ENCODE assay signal across 1 cellular context in the genomic region with DNA sequence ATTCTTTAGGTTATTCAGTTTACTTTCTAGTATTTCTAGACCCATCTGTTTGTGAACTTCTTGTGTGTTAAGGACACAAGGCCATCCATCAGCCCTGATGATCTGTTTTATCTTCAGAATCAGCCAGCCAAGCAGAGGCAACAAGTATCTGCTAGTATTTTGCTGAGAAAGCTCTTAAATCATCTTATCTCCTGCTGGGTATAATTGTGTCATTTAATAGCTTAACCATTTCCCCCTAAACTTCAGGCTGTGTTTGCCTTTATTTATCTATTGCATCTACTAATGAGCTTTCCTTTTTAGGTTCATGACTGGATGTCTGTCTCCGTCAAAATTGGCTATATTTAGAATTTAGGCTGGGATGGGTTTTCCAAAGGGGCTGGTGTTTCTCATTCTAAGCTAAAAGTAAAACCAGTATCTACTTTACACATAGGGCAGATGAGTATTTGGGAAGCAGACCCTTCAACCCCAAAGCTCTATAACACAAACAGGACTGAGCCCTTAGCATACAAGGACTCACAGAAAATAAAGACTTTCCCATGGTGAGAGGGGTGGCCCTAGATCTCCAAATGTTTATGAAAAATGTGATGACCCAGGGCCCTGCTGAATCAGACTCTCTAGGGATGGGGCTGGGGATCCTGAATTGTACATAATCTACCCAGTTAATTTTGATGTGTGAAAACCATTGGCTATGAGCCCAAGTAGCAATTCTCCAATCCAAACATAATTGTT.
TF ChIP-seq lines count a peak whose summit lies in the region.

No MANE protein-coding gene starts in this region.

TF ChIP-seq in HEK293, 187 proteins besides CTCF, POLR2A, EP300 and RAD21 (continued from another document and continues in another):
- TF ChIP-seq, protein P1, sequence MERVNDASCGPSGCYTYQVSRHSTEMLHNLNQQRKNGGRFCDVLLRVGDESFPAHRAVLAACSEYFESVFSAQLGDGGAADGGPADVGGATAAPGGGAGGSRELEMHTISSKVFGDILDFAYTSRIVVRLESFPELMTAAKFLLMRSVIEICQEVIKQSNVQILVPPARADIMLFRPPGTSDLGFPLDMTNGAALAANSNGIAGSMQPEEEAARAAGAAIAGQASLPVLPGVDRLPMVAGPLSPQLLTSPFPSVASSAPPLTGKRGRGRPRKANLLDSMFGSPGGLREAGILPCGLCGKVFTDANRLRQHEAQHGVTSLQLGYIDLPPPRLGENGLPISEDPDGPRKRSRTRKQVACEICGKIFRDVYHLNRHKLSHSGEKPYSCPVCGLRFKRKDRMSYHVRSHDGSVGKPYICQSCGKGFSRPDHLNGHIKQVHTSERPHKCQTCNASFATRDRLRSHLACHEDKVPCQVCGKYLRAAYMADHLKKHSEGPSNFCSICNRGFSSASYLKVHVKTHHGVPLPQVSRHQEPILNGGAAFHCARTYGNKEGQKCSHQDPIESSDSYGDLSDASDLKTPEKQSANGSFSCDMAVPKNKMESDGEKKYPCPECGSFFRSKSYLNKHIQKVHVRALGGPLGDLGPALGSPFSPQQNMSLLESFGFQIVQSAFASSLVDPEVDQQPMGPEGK (tag by site-specific recombination; IDR thresholded peaks at IDR 0.05): no peak
- TF ChIP-seq, protein P2, sequence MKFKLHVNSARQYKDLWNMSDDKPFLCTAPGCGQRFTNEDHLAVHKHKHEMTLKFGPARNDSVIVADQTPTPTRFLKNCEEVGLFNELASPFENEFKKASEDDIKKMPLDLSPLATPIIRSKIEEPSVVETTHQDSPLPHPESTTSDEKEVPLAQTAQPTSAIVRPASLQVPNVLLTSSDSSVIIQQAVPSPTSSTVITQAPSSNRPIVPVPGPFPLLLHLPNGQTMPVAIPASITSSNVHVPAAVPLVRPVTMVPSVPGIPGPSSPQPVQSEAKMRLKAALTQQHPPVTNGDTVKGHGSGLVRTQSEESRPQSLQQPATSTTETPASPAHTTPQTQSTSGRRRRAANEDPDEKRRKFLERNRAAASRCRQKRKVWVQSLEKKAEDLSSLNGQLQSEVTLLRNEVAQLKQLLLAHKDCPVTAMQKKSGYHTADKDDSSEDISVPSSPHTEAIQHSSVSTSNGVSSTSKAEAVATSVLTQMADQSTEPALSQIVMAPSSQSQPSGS (tag by site-specific recombination; IDR thresholded peaks at IDR 0.05; ENCODE audit: low read depth): no peak
- TF ChIP-seq ZNF112 (tag by site-specific recombination; IDR thresholded peaks at IDR 0.05): no peak
- no peak for TF ChIP-seq RBAK (tag by site-specific recombination; IDR thresholded peaks at IDR 0.05)
- TF ChIP-seq, protein P3, sequence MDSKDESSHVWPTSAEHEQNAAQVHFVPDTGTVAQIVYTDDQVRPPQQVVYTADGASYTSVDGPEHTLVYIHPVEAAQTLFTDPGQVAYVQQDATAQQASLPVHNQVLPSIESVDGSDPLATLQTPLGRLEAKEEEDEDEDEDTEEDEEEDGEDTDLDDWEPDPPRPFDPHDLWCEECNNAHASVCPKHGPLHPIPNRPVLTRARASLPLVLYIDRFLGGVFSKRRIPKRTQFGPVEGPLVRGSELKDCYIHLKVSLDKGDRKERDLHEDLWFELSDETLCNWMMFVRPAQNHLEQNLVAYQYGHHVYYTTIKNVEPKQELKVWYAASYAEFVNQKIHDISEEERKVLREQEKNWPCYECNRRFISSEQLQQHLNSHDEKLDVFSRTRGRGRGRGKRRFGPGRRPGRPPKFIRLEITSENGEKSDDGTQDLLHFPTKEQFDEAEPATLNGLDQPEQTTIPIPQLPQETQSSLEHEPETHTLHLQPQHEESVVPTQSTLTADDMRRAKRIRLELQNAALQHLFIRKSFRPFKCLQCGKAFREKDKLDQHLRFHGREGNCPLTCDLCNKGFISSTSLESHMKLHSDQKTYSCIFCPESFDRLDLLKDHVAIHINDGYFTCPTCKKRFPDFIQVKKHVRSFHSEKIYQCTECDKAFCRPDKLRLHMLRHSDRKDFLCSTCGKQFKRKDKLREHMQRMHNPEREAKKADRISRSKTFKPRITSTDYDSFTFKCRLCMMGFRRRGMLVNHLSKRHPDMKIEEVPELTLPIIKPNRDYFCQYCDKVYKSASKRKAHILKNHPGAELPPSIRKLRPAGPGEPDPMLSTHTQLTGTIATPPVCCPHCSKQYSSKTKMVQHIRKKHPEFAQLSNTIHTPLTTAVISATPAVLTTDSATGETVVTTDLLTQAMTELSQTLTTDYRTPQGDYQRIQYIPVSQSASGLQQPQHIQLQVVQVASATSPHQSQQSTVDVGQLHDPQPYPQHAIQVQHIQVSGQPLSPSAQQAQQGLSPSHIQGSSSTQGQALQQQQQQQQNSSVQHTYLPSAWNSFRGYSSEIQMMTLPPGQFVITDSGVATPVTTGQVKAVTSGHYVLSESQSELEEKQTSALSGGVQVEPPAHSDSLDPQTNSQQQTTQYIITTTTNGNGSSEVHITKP (tag by site-specific recombination; IDR thresholded peaks at IDR 0.05): peak; percentile 68
- TF ChIP-seq ZNF132 (tag by site-specific recombination; IDR thresholded peaks at IDR 0.05; ENCODE audit: borderline replicate concordance): no peak
- TF ChIP-seq GLIS2 (tag by site-specific recombination; IDR thresholded peaks at IDR 0.05): no peak
- TF ChIP-seq, protein P4, sequence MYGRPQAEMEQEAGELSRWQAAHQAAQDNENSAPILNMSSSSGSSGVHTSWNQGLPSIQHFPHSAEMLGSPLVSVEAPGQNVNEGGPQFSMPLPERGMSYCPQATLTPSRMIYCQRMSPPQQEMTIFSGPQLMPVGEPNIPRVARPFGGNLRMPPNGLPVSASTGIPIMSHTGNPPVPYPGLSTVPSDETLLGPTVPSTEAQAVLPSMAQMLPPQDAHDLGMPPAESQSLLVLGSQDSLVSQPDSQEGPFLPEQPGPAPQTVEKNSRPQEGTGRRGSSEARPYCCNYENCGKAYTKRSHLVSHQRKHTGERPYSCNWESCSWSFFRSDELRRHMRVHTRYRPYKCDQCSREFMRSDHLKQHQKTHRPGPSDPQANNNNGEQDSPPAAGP (tag by site-specific recombination; IDR thresholded peaks at IDR 0.05): no peak
- TF ChIP-seq, protein P5, sequence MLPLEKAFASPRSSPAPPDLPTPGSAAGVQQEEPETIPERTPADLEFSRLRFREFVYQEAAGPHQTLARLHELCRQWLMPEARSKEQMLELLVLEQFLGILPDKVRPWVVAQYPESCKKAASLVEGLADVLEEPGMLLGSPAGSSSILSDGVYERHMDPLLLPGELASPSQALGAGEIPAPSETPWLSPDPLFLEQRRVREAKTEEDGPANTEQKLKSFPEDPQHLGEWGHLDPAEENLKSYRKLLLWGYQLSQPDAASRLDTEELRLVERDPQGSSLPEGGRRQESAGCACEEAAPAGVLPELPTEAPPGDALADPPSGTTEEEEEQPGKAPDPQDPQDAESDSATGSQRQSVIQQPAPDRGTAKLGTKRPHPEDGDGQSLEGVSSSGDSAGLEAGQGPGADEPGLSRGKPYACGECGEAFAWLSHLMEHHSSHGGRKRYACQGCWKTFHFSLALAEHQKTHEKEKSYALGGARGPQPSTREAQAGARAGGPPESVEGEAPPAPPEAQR (tag by site-specific recombination; IDR thresholded peaks at IDR 0.05): no peak
- TF ChIP-seq ZNF768 (tag by site-specific recombination; IDR thresholded peaks at IDR 0.05): no peak
- TF ChIP-seq SP7 (tag by site-specific recombination; IDR thresholded peaks at IDR 0.05): peak; percentile 63
- TF ChIP-seq HOXA7 (CRISPR knock-in tag; IDR thresholded peaks at IDR 0.05; ENCODE audit: borderline replicate concordance): no peak
- TF ChIP-seq MYNN (tag by site-specific recombination; IDR thresholded peaks at IDR 0.05; ENCODE audit: borderline replicate concordance): no peak
- no peak for TF ChIP-seq ZNF121 (tag by site-specific recombination; IDR thresholded peaks at IDR 0.05)
- TF ChIP-seq ZNF610 (tag by site-specific recombination; IDR thresholded peaks at IDR 0.05; ENCODE audit: borderline replicate concordance): no peak
- no peak for TF ChIP-seq ZFP41 (tag by site-specific recombination; IDR thresholded peaks at IDR 0.05; ENCODE audit: borderline replicate concordance)
- TF ChIP-seq, protein P6, sequence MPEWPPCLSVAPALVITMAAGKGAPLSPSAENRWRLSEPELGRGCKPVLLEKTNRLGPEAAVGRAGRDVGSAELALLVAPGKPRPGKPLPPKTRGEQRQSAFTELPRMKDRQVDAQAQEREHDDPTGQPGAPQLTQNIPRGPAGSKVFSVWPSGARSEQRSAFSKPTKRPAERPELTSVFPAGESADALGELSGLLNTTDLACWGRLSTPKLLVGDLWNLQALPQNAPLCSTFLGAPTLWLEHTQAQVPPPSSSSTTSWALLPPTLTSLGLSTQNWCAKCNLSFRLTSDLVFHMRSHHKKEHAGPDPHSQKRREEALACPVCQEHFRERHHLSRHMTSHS (tag by site-specific recombination; IDR thresholded peaks at IDR 0.05): no peak
- peak; percentile 31; the same call in 1 of the 2 replicates for TF ChIP-seq ZBTB17 (tag by site-specific recombination; IDR thresholded peaks at IDR 0.05)
- no peak for TF ChIP-seq ZNF571 (tag by site-specific recombination; IDR thresholded peaks at IDR 0.05)
- TF ChIP-seq, protein P7, sequence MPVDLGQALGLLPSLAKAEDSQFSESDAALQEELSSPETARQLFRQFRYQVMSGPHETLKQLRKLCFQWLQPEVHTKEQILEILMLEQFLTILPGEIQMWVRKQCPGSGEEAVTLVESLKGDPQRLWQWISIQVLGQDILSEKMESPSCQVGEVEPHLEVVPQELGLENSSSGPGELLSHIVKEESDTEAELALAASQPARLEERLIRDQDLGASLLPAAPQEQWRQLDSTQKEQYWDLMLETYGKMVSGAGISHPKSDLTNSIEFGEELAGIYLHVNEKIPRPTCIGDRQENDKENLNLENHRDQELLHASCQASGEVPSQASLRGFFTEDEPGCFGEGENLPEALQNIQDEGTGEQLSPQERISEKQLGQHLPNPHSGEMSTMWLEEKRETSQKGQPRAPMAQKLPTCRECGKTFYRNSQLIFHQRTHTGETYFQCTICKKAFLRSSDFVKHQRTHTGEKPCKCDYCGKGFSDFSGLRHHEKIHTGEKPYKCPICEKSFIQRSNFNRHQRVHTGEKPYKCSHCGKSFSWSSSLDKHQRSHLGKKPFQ (tag by site-specific recombination; IDR thresholded peaks at IDR 0.05): no peak; the same call in 1 of the 2 replicates
- TF ChIP-seq SALL2 (tag by site-specific recombination; IDR thresholded peaks at IDR 0.05; ENCODE audit: borderline replicate concordance): no peak
- TF ChIP-seq ZNF776 (tag by site-specific recombination; IDR thresholded peaks at IDR 0.05; ENCODE audit: borderline replicate concordance): no peak
- TF ChIP-seq, protein P8, sequence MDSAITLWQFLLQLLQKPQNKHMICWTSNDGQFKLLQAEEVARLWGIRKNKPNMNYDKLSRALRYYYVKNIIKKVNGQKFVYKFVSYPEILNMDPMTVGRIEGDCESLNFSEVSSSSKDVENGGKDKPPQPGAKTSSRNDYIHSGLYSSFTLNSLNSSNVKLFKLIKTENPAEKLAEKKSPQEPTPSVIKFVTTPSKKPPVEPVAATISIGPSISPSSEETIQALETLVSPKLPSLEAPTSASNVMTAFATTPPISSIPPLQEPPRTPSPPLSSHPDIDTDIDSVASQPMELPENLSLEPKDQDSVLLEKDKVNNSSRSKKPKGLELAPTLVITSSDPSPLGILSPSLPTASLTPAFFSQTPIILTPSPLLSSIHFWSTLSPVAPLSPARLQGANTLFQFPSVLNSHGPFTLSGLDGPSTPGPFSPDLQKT (IDR thresholded peaks at IDR 0.05; ENCODE audit: borderline replicate concordance, low read depth, low read length): no peak
- TF ChIP-seq BCL11B (tag by site-specific recombination; IDR thresholded peaks at IDR 0.05; ENCODE audit: low read depth): no peak
- TF ChIP-seq, protein P9, sequence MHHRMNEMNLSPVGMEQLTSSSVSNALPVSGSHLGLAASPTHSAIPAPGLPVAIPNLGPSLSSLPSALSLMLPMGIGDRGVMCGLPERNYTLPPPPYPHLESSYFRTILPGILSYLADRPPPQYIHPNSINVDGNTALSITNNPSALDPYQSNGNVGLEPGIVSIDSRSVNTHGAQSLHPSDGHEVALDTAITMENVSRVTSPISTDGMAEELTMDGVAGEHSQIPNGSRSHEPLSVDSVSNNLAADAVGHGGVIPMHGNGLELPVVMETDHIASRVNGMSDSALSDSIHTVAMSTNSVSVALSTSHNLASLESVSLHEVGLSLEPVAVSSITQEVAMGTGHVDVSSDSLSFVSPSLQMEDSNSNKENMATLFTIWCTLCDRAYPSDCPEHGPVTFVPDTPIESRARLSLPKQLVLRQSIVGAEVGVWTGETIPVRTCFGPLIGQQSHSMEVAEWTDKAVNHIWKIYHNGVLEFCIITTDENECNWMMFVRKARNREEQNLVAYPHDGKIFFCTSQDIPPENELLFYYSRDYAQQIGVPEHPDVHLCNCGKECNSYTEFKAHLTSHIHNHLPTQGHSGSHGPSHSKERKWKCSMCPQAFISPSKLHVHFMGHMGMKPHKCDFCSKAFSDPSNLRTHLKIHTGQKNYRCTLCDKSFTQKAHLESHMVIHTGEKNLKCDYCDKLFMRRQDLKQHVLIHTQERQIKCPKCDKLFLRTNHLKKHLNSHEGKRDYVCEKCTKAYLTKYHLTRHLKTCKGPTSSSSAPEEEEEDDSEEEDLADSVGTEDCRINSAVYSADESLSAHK (tag by site-specific recombination; IDR thresholded peaks at IDR 0.05): 0 out of 2 replicates have a peak, but pooled peaks have one; percentile 42
- TF ChIP-seq ZNF560 (tag by site-specific recombination; IDR thresholded peaks at IDR 0.05; ENCODE audit: borderline replicate concordance): no peak
- no peak for TF ChIP-seq SETDB1 (IDR thresholded peaks at IDR 0.05; ENCODE audit: insufficient read length, low read length)
- TF ChIP-seq ZNF701 (tag by site-specific recombination; IDR thresholded peaks at IDR 0.05): no peak
- no peak for TF ChIP-seq ZNF555 (tag by site-specific recombination; conservative IDR thresholded peaks at IDR 0.05)
- no peak for TF ChIP-seq ZNF670 (tag by site-specific recombination; IDR thresholded peaks at IDR 0.05; ENCODE audit: low read depth)
- TF ChIP-seq ZSCAN30 (tag by site-specific recombination; IDR thresholded peaks at IDR 0.05): no peak
- TF ChIP-seq ZNF2 (tag by site-specific recombination; IDR thresholded peaks at IDR 0.05): no peak
- TF ChIP-seq, protein P10, sequence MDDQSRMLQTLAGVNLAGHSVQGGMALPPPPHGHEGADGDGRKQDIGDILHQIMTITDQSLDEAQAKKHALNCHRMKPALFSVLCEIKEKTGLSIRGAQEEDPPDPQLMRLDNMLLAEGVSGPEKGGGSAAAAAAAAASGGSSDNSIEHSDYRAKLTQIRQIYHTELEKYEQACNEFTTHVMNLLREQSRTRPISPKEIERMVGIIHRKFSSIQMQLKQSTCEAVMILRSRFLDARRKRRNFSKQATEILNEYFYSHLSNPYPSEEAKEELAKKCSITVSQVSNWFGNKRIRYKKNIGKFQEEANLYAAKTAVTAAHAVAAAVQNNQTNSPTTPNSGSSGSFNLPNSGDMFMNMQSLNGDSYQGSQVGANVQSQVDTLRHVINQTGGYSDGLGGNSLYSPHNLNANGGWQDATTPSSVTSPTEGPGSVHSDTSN (CRISPR knock-in tag; IDR thresholded peaks at IDR 0.05): no peak
- no peak for TF ChIP-seq ZNF24 (tag by site-specific recombination; IDR thresholded peaks at IDR 0.05)
- no peak for TF ChIP-seq HOXC10 (CRISPR knock-in tag; IDR thresholded peaks at IDR 0.05)
- no peak for TF ChIP-seq ZFP3 (tag by site-specific recombination; IDR thresholded peaks at IDR 0.05; ENCODE audit: low read depth)
- no peak for TF ChIP-seq ZNF311 (tag by site-specific recombination; IDR thresholded peaks at IDR 0.05; ENCODE audit: borderline replicate concordance)
- no peak for TF ChIP-seq MEIS1 (CRISPR knock-in tag; IDR thresholded peaks at IDR 0.05; ENCODE audit: borderline replicate concordance)
- TF ChIP-seq KLF1 (tag by site-specific recombination; IDR thresholded peaks at IDR 0.05): no peak
- no peak for TF ChIP-seq ZNF514 (tag by site-specific recombination; IDR thresholded peaks at IDR 0.05)
- no peak for TF ChIP-seq ZNF558 (tag by site-specific recombination; IDR thresholded peaks at IDR 0.05)
- no peak for TF ChIP-seq ZNF202 (tag by site-specific recombination; IDR thresholded peaks at IDR 0.05; ENCODE audit: borderline replicate concordance)
- TF ChIP-seq ZBTB1 (tag by site-specific recombination; IDR thresholded peaks at IDR 0.05): no peak
- no peak for TF ChIP-seq ZNF433 (tag by site-specific recombination; IDR thresholded peaks at IDR 0.05; ENCODE audit: low read depth)
